ENCODE assay signal across 8 cellular contexts in the genomic region with DNA sequence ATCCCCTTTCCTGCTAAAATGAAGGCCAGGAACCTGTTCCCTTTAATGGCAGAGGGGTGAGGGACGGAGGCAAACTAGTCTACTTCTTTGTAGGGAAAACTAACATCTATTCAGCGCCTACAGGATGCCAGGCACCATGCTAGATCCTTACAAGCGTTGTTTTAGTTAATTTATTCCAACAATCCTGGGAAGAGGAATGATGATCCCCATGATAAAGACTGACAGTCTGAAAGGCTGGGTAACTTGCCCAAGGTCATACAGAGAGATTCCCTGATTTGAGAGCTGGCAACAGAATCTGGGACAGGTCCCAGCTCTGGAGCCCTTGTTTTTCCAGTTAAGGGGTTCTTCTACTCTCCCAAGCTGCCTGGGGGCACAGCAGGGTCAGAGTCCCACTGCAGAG. TPM values are rescaled to one million over a fixed set of nuclear protein-coding genes. Genes with fewer than 3 reads are reported as not detected.
DNase-seq lines count a peak whose midpoint lies in the region; ATAC-seq and TF ChIP-seq lines count a peak whose summit lies in the region.

No MANE protein-coding gene starts in this region.

- DNase-seq in NCI-H2196 (lab: John Stamatoyannopoulos, UW; ENCODE audit: unreplicated experiment) (peak; percentile 58), NCI-H2196 treated with DMSO at 0.1 percent for 48 hours (lab: John Stamatoyannopoulos, UW; ENCODE audit: unreplicated experiment) (no peak), SJSA1 (ENCODE audit: low read depth in 1 of 2, low spot score in 2 of 2) (no peak), foreskin fibroblast (no peak), spleen (no peak), hepatic stellate cell (ENCODE audit: low spot score) (no peak)

- ATAC-seq in HG02763 (IDR thresholded peaks at IDR 0.05; ENCODE audit: unreplicated experiment) (no peak), HG02970 (IDR thresholded peaks at IDR 0.05; ENCODE audit: low FRiP score, unreplicated experiment) (no peak)

- H3K4me3 ChIP-seq in SJSA1: peak overlapping the region; percentile 74
- peak overlapping the region; percentile 17 to 40 for H3K4me3 ChIP-seq in foreskin fibroblast (ENCODE audit: low read depth in 1 of 2, low read length in 2 of 2)
- H3K4me3 ChIP-seq in spleen: peak overlapping the region in 5 of 8 donors; percentile 55 to 84 (median 69)

- no peak for TF ChIP-seq POLR2A in spleen (IDR thresholded peaks at IDR 0.05)

- H3K27me3 ChIP-seq in SJSA1 (replicated peaks): no peaks in the 10 kb centered on the region
- H3K27me3 ChIP-seq in spleen (replicated peaks in 1 of 7): peaks cover 0 to 31% (median 0%) of the 10 kb centered on the region in 7 donors

- H3K27ac ChIP-seq in SJSA1 (no peak overlapping the region), spleen (peak overlapping the region in 6 of 8 donors; percentile 65 to 88 (median 86))

- H3K9me3 ChIP-seq in SJSA1 (replicated peaks) (no peaks in the 10 kb centered on the region), spleen (no peaks in the 10 kb centered on the region)

- H3K36me3 ChIP-seq in SJSA1: peaks cover 4% of the 10 kb centered on the region; the same call in 1 of the 2 replicates
- H3K36me3 ChIP-seq in spleen: no peaks in the 10 kb centered on the region

- intact Hi-C loops in spleen (cut with DNase I; ENCODE audit: low total_unique reads): no loop called here

- no peak for TF ChIP-seq CTCF in foreskin fibroblast (IDR thresholded peaks at IDR 0.05; ENCODE audit: low read depth, low read length)
- no peak for TF ChIP-seq CTCF in spleen (IDR thresholded peaks at IDR 0.05 in 8 of 11, conservative IDR thresholded peaks at IDR 0.05 in 3 of 11)

- H3K4me1 ChIP-seq in SJSA1 (replicated peaks) (peaks cover 41% of the 10 kb centered on the region), spleen (peaks cover 31 to 88% (median 74%) of the 10 kb centered on the region in 6 donors)

- 56 to 77% (median 72%) methylated on average over 3 of the region's 3 CpGs for WGBS in spleen, 5 donors

RNA-seq across cellular contexts. Expression of a gene that starts 0.7 kb away (rescaled TPM):
- total RNA-seq in SJSA1 (2014; rRNA removed; shearing (Covaris generic)): 7.3 and 12.3 TPM in 2 replicates
- 10 to 100 TPM in 2 of 7 donors, 1 to 10 TPM in 5; 3.4 to 18.9 (median 8.4) TPM for total RNA-seq in spleen
- polyA plus RNA-seq in spleen: 1 to 10 TPM in 2 of 3 donors, under 1 TPM in 1; 0.89 to 2.3 (median 1.5) TPM

RNA-seq across cellular contexts. Expression of a gene that starts 27.6 kb away (rescaled TPM):
- 400 and 615 TPM in 2 replicates for total RNA-seq in SJSA1 (2014; rRNA removed; shearing (Covaris generic))
- total RNA-seq in spleen: 100 to 1,000 TPM in 1 of 7 donors, 10 to 100 TPM in 6; 49.5 to 122 (median 65.4) TPM
- polyA plus RNA-seq in spleen: 100 to 1,000 TPM in 2 of 3 donors, 10 to 100 TPM in 1; 59.8 to 118 (median 109) TPM

RNA-seq across cellular contexts. Expression of a gene that starts 47.7 kb away (rescaled TPM):
- 19.5 and 38.0 TPM in 2 replicates for total RNA-seq in SJSA1 (2014; rRNA removed; shearing (Covaris generic))
- total RNA-seq in spleen: 10 to 100 TPM in 4 of 7 donors, 1 to 10 TPM in 3; 7.7 to 13.8 (median 10.5) TPM
- polyA plus RNA-seq in spleen: 1 to 10 TPM; 2.9 to 7.4 (median 3.0) TPM
